8 cellular contexts compared by ENCODE assay signal in genomic region chr3:129441782-129442181, GRCh38. TPM values are rescaled to one million over a fixed set of nuclear protein-coding genes. Genes with fewer than 3 reads are reported as not detected.
DNase-seq lines count a peak whose midpoint lies in the region; ATAC-seq and TF ChIP-seq lines count a peak whose summit lies in the region.

No MANE protein-coding gene starts in this region.

- H3K4me1 Mint-ChIP-seq in activated T-cell treated with anti-CD3 and anti-CD28 coated beads, Interleukin-2, amount 50 U/mL, for 4 hours (ENCODE audit: low read depth) = peaks cover 49% of the 10 kb centered on the region
- H3K4me1 Mint-ChIP-seq in activated B cell treated with CpG ODN at 0.5 μM for 24 hours (peaks cover 42% of the 10 kb centered on the region), glutamatergic neuron (ENCODE audit: low read depth, unreplicated experiment) (peaks cover 10% of the 10 kb centered on the region)
- H3K4me1 Mint-ChIP-seq in stimulated activated memory B cell treated with anti-CD40 and anti-IgM and Interleukin-4, amounts not matched to agents 10 μg/mL and 1 μg/mL and 100 μg/mL, for 72 hours = peaks cover 34% of the 10 kb centered on the region

- no peaks in the 10 kb centered on the region for H3K27me3 Mint-ChIP-seq in activated T-cell treated with anti-CD3 and anti-CD28 coated beads, Interleukin-2, amount 50 U/mL, for 4 hours (ENCODE audit: low read depth)
- no peaks in the 10 kb centered on the region for H3K27me3 Mint-ChIP-seq in activated B cell treated with CpG ODN at 0.5 μM for 24 hours
- peaks cover 3% of the 10 kb centered on the region for H3K27me3 Mint-ChIP-seq in glutamatergic neuron (ENCODE audit: unreplicated experiment)
- H3K27me3 Mint-ChIP-seq in stimulated activated memory B cell treated with anti-CD40 and anti-IgM and Interleukin-4, amounts not matched to agents 10 μg/mL and 1 μg/mL and 100 μg/mL, for 72 hours = no peaks in the 10 kb centered on the region

- POLR2A ChIA-PET in activated B cell treated with CpG ODN at 0.5 μM for 24 hours (lab: Charles Lee) = interaction anchor here (5.4 kb wide), 1 partner anchor 12 kb away, joined by 59 read pairs; the partner anchor contains the start of gene EFCAB12

- CTCF ChIA-PET in activated B cell treated with CpG ODN at 0.5 μM for 24 hours (lab: Charles Lee) = no interaction called here

- H3K27ac Mint-ChIP-seq in activated B cell treated with CpG ODN at 0.5 μM for 24 hours = no peak overlapping the region
- H3K27ac Mint-ChIP-seq in glutamatergic neuron (ENCODE audit: unreplicated experiment) = no peak overlapping the region
- H3K27ac Mint-ChIP-seq in stimulated activated memory B cell treated with anti-CD40 and anti-IgM and Interleukin-4, amounts not matched to agents 10 μg/mL and 1 μg/mL and 100 μg/mL, for 72 hours = peak overlapping the region; percentile 82

- H3K36me3 Mint-ChIP-seq in activated T-cell treated with anti-CD3 and anti-CD28 coated beads, Interleukin-2, amount 50 U/mL, for 4 hours (ENCODE audit: insufficient read depth) = peaks cover 9% of the 10 kb centered on the region
- H3K36me3 Mint-ChIP-seq in activated B cell treated with CpG ODN at 0.5 μM for 24 hours (ENCODE audit: low read depth) (peaks cover 28% of the 10 kb centered on the region), glutamatergic neuron (ENCODE audit: unreplicated experiment) (no peaks in the 10 kb centered on the region)
- peaks cover 10% of the 10 kb centered on the region for H3K36me3 Mint-ChIP-seq in stimulated activated memory B cell treated with anti-CD40 and anti-IgM and Interleukin-4, amounts not matched to agents 10 μg/mL and 1 μg/mL and 100 μg/mL, for 72 hours

- ATAC-seq in activated T-cell treated with anti-CD3 and anti-CD28 coated beads, Interleukin-2, amount 50 U/mL, for 4 hours = no peak
- ATAC-seq in activated B cell treated with CpG ODN at 0.5 μM for 24 hours (ENCODE audit: low read depth) = no peak
- ATAC-seq in stimulated activated memory B cell treated with anti-CD40 and anti-IgM and Interleukin-4, amounts not matched to agents 10 μg/mL and 1 μg/mL and 100 μg/mL, for 72 hours = no peak

- no peaks in the 10 kb centered on the region for H3K9me3 Mint-ChIP-seq in activated T-cell treated with anti-CD3 and anti-CD28 coated beads, Interleukin-2, amount 50 U/mL, for 4 hours
- H3K9me3 Mint-ChIP-seq in activated B cell treated with CpG ODN at 0.5 μM for 24 hours (no peaks in the 10 kb centered on the region), glutamatergic neuron (ENCODE audit: unreplicated experiment) (peaks cover 4% of the 10 kb centered on the region)
- no peaks in the 10 kb centered on the region for H3K9me3 Mint-ChIP-seq in stimulated activated memory B cell treated with anti-CD40 and anti-IgM and Interleukin-4, amounts not matched to agents 10 μg/mL and 1 μg/mL and 100 μg/mL, for 72 hours

- peak overlapping the region; percentile 92 for H3K4me3 Mint-ChIP-seq in activated T-cell treated with anti-CD3 and anti-CD28 coated beads, Interleukin-2, amount 50 U/mL, for 4 hours
- H3K4me3 Mint-ChIP-seq in activated B cell treated with CpG ODN at 0.5 μM for 24 hours = peak overlapping the region; percentile 96
- H3K4me3 Mint-ChIP-seq in glutamatergic neuron (ENCODE audit: unreplicated experiment) = peak overlapping the region; percentile 97
- H3K4me3 Mint-ChIP-seq in stimulated activated memory B cell treated with anti-CD40 and anti-IgM and Interleukin-4, amounts not matched to agents 10 μg/mL and 1 μg/mL and 100 μg/mL, for 72 hours = no peak overlapping the region

- intact Hi-C loops in activated B cell treated with CpG ODN at 0.5 μM for 24 hours (cut with micrococcal nuclease) = loop anchor here (2.0 to 5.0 kb wide), 7 partner anchors 59 to 1389 kb away; partner anchors contain the start of genes ACAD9, CNBP, PIK3R4 and SEC61A1

- DNase-seq in activated T-cell treated with anti-CD3 and anti-CD28 coated beads, Interleukin-2, amount 50 U/mL, for 4 hours = no peak
- DNase-seq in activated T-cell treated with anti-CD3 and anti-CD28 coated beads for 4 hours (no peak), activated B cell treated with CpG ODN at 0.5 μM for 24 hours (no peak), glutamatergic neuron (no peak), GOT3 (lab: John Stamatoyannopoulos, UW) (no peak), iPS-NIHi11 (ENCODE audit: low spot score) (no peak), DMS79 treated with DMSO at 0.1 percent for 48 hours (lab: John Stamatoyannopoulos, UW) (no peak)

- TF ChIP-seq CTCF in activated B cell treated with CpG ODN at 0.5 μM for 24 hours (IDR thresholded peaks at IDR 0.05) (no peak), glutamatergic neuron (IDR thresholded peaks at IDR 0.05; ENCODE audit: partially characterized antibody, unreplicated experiment) (no peak)

RNA-seq across cellular contexts. Expression of gene IFT122, which starts 1.8 kb away (rescaled TPM):
- 1 to 10 TPM; 8.7 to 9.7 (median 8.9) TPM for total RNA-seq in activated T-cell treated with anti-CD3 and anti-CD28 coated beads, Interleukin-2, amount 50 U/mL, for 4 hours
- total RNA-seq in activated B cell treated with CpG ODN at 0.5 μM for 24 hours (18.7 and 19.2 TPM in 2 replicates), glutamatergic neuron (ENCODE audit: unreplicated experiment) (20.6 TPM)

RNA-seq across cellular contexts. Expression of gene MBD4, which starts 2.0 kb away (rescaled TPM):
- 10 to 100 TPM; 40.4 to 47.0 (median 45.3) TPM for total RNA-seq in activated T-cell treated with anti-CD3 and anti-CD28 coated beads, Interleukin-2, amount 50 U/mL, for 4 hours
- total RNA-seq in activated B cell treated with CpG ODN at 0.5 μM for 24 hours = 86.3 and 98.7 TPM in 2 replicates
- 21.3 TPM for total RNA-seq in glutamatergic neuron (ENCODE audit: unreplicated experiment)

RNA-seq across cellular contexts. Expression of gene EFCAB12, which starts 13.3 kb away (rescaled TPM):
- under 1 TPM; 0.21 to 0.65 (median 0.33) TPM for total RNA-seq in activated T-cell treated with anti-CD3 and anti-CD28 coated beads, Interleukin-2, amount 50 U/mL, for 4 hours
- total RNA-seq in activated B cell treated with CpG ODN at 0.5 μM for 24 hours (1.8 and 2.1 TPM in 2 replicates), glutamatergic neuron (ENCODE audit: unreplicated experiment) (0.61 TPM)
